1 cellular context compared by ENCODE assay signal in genomic region chr9:27990524-27990923, GRCh38.
TF ChIP-seq lines count a peak whose summit lies in the region.

No MANE protein-coding gene starts in this region.

TF ChIP-seq in SK-N-SH, 30 proteins besides CTCF, POLR2A, EP300 and RAD21 (continued from another document):
- no peak for TF ChIP-seq REST (IDR thresholded peaks at IDR 0.05; ENCODE audit: low read depth, low read length)
- no peak for TF ChIP-seq GATA2 (CRISPR knock-in tag; IDR thresholded peaks at IDR 0.05)
- no peak for TF ChIP-seq IRF3 (IDR thresholded peaks at IDR 0.05; ENCODE audit: low read depth, low read length)
